ENCODE assay signal across 1 cellular context in the genomic region with DNA sequence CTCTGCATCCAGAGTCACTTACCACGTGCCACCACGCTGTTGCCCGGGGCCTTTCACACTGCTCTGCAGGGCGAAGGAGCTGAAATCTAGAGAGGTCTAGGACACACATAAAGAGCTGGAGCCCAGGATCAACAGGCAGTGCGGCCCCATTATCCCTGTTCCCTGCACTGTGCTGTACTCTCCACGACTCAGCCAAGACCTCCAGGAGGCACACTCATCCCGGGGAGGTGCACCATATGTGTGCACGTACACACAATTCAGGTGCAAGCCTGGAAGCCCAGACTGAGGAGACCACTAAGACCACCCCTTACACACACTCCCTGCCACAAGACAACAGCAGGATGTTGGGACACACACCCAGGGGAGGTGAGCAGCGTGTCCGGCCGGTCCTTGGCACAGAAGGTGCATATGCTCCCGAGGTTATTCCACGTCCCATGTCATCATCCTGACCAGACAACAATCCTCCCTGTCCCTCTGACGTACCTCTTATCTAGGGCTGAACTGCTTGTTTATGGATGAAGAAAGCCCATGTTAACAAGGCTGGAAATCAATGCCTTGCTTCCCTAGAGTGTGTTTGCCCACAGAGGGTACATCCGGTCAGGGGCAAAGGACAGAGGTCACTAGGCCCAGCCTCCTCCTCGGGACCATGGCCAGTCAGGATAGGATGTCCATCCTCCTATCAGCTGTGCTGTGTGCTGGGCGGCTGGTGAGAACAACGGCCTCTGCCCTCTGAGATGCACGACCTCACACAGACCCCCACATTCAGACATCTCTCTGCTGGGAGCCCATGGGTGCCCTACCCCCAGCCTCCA.
TF ChIP-seq lines count a peak whose summit lies in the region.

No MANE protein-coding gene starts in this region.

TF ChIP-seq in HepG2, 621 proteins besides CTCF, POLR2A, EP300 and RAD21 (continued from another document and continues in another):
- TF ChIP-seq, protein P1, sequence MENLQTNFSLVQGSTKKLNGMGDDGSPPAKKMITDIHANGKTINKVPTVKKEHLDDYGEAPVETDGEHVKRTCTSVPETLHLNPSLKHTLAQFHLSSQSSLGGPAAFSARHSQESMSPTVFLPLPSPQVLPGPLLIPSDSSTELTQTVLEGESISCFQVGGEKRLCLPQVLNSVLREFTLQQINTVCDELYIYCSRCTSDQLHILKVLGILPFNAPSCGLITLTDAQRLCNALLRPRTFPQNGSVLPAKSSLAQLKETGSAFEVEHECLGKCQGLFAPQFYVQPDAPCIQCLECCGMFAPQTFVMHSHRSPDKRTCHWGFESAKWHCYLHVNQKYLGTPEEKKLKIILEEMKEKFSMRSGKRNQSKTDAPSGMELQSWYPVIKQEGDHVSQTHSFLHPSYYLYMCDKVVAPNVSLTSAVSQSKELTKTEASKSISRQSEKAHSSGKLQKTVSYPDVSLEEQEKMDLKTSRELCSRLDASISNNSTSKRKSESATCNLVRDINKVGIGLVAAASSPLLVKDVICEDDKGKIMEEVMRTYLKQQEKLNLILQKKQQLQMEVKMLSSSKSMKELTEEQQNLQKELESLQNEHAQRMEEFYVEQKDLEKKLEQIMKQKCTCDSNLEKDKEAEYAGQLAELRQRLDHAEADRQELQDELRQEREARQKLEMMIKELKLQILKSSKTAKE (CRISPR knock-in tag; IDR thresholded peaks at IDR 0.05; ENCODE audit: borderline replicate concordance), result peak; percentile 81
- TF ChIP-seq SRY (CRISPR knock-in tag; IDR thresholded peaks at IDR 0.05), result no peak
- TF ChIP-seq PHB2 (IDR thresholded peaks at IDR 0.05; ENCODE audit: partially characterized antibody), result no peak
- no peak; the same call in 1 of the 2 replicates for TF ChIP-seq ZNF672 (CRISPR knock-in tag; IDR thresholded peaks at IDR 0.05)
- peak; percentile 77; the same call in 1 of the 2 replicates for TF ChIP-seq ZFX (CRISPR knock-in tag; IDR thresholded peaks at IDR 0.05; ENCODE audit: low read depth)
- TF ChIP-seq, protein P2, sequence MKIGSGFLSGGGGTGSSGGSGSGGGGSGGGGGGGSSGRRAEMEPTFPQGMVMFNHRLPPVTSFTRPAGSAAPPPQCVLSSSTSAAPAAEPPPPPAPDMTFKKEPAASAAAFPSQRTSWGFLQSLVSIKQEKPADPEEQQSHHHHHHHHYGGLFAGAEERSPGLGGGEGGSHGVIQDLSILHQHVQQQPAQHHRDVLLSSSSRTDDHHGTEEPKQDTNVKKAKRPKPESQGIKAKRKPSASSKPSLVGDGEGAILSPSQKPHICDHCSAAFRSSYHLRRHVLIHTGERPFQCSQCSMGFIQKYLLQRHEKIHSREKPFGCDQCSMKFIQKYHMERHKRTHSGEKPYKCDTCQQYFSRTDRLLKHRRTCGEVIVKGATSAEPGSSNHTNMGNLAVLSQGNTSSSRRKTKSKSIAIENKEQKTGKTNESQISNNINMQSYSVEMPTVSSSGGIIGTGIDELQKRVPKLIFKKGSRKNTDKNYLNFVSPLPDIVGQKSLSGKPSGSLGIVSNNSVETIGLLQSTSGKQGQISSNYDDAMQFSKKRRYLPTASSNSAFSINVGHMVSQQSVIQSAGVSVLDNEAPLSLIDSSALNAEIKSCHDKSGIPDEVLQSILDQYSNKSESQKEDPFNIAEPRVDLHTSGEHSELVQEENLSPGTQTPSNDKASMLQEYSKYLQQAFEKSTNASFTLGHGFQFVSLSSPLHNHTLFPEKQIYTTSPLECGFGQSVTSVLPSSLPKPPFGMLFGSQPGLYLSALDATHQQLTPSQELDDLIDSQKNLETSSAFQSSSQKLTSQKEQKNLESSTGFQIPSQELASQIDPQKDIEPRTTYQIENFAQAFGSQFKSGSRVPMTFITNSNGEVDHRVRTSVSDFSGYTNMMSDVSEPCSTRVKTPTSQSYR (CRISPR knock-in tag; IDR thresholded peaks at IDR 0.05; ENCODE audit: borderline replicate concordance), result no peak
- TF ChIP-seq ZNF180 (CRISPR knock-in tag; IDR thresholded peaks at IDR 0.05; ENCODE audit: borderline replicate concordance, low read depth), result no peak
- TF ChIP-seq, protein P3, sequence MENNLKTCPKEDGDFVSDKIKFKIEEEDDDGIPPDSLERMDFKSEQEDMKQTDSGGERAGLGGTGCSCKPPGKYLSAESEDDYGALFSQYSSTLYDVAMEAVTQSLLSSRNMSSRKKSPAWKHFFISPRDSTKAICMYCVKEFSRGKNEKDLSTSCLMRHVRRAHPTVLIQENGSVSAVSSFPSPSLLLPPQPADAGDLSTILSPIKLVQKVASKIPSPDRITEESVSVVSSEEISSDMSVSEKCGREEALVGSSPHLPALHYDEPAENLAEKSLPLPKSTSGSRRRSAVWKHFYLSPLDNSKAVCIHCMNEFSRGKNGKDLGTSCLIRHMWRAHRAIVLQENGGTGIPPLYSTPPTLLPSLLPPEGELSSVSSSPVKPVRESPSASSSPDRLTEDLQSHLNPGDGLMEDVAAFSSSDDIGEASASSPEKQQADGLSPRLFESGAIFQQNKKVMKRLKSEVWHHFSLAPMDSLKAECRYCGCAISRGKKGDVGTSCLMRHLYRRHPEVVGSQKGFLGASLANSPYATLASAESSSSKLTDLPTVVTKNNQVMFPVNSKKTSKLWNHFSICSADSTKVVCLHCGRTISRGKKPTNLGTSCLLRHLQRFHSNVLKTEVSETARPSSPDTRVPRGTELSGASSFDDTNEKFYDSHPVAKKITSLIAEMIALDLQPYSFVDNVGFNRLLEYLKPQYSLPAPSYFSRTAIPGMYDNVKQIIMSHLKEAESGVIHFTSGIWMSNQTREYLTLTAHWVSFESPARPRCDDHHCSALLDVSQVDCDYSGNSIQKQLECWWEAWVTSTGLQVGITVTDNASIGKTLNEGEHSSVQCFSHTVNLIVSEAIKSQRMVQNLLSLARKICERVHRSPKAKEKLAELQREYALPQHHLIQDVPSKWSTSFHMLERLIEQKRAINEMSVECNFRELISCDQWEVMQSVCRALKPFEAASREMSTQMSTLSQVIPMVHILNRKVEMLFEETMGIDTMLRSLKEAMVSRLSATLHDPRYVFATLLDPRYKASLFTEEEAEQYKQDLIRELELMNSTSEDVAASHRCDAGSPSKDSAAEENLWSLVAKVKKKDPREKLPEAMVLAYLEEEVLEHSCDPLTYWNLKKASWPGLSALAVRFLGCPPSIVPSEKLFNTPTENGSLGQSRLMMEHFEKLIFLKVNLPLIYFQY (CRISPR knock-in tag; IDR thresholded peaks at IDR 0.05; ENCODE audit: borderline replicate concordance), result no peak
- peak; percentile 56; the same call in 1 of the 2 replicates for TF ChIP-seq FOXK2 (IDR thresholded peaks at IDR 0.05)
- no peak for TF ChIP-seq ZNF607 (CRISPR knock-in tag; IDR thresholded peaks at IDR 0.05; ENCODE audit: borderline replicate concordance)
- TF ChIP-seq RXRB (CRISPR knock-in tag; IDR thresholded peaks at IDR 0.05; ENCODE audit: borderline replicate concordance), result peak; percentile 90
- TF ChIP-seq RORA (CRISPR knock-in tag; IDR thresholded peaks at IDR 0.05), result no peak
- no peak for TF ChIP-seq NR3C1 (CRISPR knock-in tag; IDR thresholded peaks at IDR 0.05)
- TF ChIP-seq MATR3 (CRISPR knock-in tag; IDR thresholded peaks at IDR 0.05), result no peak
- TF ChIP-seq YEATS4 (CRISPR knock-in tag; IDR thresholded peaks at IDR 0.05; ENCODE audit: borderline replicate concordance), result peak; percentile 40; the same call in 1 of the 2 replicates
- no peak for TF ChIP-seq ZFP90 (CRISPR knock-in tag; IDR thresholded peaks at IDR 0.05; ENCODE audit: borderline replicate concordance)
- TF ChIP-seq, protein P4, sequence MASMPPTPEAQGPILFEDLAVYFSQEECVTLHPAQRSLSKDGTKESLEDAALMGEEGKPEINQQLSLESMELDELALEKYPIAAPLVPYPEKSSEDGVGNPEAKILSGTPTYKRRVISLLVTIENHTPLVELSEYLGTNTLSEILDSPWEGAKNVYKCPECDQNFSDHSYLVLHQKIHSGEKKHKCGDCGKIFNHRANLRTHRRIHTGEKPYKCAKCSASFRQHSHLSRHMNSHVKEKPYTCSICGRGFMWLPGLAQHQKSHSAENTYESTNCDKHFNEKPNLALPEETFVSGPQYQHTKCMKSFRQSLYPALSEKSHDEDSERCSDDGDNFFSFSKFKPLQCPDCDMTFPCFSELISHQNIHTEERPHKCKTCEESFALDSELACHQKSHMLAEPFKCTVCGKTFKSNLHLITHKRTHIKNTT (CRISPR knock-in tag; IDR thresholded peaks at IDR 0.05), result no peak
- peak; percentile 98 for TF ChIP-seq NR1H2 (CRISPR knock-in tag; IDR thresholded peaks at IDR 0.05; ENCODE audit: borderline replicate concordance, low read depth)
- TF ChIP-seq, protein P5, sequence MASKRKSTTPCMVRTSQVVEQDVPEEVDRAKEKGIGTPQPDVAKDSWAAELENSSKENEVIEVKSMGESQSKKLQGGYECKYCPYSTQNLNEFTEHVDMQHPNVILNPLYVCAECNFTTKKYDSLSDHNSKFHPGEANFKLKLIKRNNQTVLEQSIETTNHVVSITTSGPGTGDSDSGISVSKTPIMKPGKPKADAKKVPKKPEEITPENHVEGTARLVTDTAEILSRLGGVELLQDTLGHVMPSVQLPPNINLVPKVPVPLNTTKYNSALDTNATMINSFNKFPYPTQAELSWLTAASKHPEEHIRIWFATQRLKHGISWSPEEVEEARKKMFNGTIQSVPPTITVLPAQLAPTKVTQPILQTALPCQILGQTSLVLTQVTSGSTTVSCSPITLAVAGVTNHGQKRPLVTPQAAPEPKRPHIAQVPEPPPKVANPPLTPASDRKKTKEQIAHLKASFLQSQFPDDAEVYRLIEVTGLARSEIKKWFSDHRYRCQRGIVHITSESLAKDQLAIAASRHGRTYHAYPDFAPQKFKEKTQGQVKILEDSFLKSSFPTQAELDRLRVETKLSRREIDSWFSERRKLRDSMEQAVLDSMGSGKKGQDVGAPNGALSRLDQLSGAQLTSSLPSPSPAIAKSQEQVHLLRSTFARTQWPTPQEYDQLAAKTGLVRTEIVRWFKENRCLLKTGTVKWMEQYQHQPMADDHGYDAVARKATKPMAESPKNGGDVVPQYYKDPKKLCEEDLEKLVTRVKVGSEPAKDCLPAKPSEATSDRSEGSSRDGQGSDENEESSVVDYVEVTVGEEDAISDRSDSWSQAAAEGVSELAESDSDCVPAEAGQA (IDR thresholded peaks at IDR 0.05; ENCODE audit: low read depth), result no peak
- TF ChIP-seq, protein P5 (CRISPR knock-in tag; IDR thresholded peaks at IDR 0.05; ENCODE audit: borderline replicate concordance), result no peak
- TF ChIP-seq YEATS2 (CRISPR knock-in tag; IDR thresholded peaks at IDR 0.05; ENCODE audit: borderline replicate concordance), result no peak
- TF ChIP-seq EHMT2 (IDR thresholded peaks at IDR 0.05; ENCODE audit: borderline replicate concordance, low read depth, low read length), result no peak
- no peak for TF ChIP-seq ZNF773 (CRISPR knock-in tag; IDR thresholded peaks at IDR 0.05; ENCODE audit: borderline replicate concordance)
- TF ChIP-seq XRCC5 (optimal IDR thresholded peaks at IDR 0.05; ENCODE audit: low read length), result no peak
- TF ChIP-seq, protein P6, sequence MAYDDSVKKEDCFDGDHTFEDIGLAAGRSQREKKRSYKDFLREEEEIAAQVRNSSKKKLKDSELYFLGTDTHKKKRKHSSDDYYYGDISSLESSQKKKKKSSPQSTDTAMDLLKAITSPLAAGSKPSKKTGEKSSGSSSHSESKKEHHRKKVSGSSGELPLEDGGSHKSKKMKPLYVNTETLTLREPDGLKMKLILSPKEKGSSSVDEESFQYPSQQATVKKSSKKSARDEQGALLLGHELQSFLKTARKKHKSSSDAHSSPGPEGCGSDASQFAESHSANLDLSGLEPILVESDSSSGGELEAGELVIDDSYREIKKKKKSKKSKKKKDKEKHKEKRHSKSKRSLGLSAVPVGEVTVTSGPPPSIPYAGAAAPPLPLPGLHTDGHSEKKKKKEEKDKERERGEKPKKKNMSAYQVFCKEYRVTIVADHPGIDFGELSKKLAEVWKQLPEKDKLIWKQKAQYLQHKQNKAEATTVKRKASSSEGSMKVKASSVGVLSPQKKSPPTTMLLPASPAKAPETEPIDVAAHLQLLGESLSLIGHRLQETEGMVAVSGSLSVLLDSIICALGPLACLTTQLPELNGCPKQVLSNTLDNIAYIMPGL (CRISPR knock-in tag; IDR thresholded peaks at IDR 0.05; ENCODE audit: borderline replicate concordance in 1 of 2, low read depth in 1 of 2), result 0 out of 4 replicates have a peak, but pooled peaks of 1 of the 2 experiments have one; percentile 18
- no peak for TF ChIP-seq ZNF20 (CRISPR knock-in tag; IDR thresholded peaks at IDR 0.05)
- no peak for TF ChIP-seq ZNF879 (CRISPR knock-in tag; IDR thresholded peaks at IDR 0.05)
- no peak for TF ChIP-seq ZBTB20 (CRISPR knock-in tag; IDR thresholded peaks at IDR 0.05; ENCODE audit: borderline replicate concordance, low read depth)
- no peak for TF ChIP-seq HOXA7 (CRISPR knock-in tag; IDR thresholded peaks at IDR 0.05)
- TF ChIP-seq, protein P7, sequence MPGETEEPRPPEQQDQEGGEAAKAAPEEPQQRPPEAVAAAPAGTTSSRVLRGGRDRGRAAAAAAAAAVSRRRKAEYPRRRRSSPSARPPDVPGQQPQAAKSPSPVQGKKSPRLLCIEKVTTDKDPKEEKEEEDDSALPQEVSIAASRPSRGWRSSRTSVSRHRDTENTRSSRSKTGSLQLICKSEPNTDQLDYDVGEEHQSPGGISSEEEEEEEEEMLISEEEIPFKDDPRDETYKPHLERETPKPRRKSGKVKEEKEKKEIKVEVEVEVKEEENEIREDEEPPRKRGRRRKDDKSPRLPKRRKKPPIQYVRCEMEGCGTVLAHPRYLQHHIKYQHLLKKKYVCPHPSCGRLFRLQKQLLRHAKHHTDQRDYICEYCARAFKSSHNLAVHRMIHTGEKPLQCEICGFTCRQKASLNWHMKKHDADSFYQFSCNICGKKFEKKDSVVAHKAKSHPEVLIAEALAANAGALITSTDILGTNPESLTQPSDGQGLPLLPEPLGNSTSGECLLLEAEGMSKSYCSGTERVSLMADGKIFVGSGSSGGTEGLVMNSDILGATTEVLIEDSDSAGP (CRISPR knock-in tag; IDR thresholded peaks at IDR 0.05; ENCODE audit: borderline replicate concordance), result peak; percentile 67
- no peak; the same call in 1 of the 2 replicates for TF ChIP-seq REPIN1 (CRISPR knock-in tag; IDR thresholded peaks at IDR 0.05; ENCODE audit: borderline replicate concordance, low read depth)
- no peak for TF ChIP-seq ZC3H4 (CRISPR knock-in tag; IDR thresholded peaks at IDR 0.05; ENCODE audit: borderline replicate concordance)
